8 cellular contexts compared by ENCODE assay signal in the genomic region with DNA sequence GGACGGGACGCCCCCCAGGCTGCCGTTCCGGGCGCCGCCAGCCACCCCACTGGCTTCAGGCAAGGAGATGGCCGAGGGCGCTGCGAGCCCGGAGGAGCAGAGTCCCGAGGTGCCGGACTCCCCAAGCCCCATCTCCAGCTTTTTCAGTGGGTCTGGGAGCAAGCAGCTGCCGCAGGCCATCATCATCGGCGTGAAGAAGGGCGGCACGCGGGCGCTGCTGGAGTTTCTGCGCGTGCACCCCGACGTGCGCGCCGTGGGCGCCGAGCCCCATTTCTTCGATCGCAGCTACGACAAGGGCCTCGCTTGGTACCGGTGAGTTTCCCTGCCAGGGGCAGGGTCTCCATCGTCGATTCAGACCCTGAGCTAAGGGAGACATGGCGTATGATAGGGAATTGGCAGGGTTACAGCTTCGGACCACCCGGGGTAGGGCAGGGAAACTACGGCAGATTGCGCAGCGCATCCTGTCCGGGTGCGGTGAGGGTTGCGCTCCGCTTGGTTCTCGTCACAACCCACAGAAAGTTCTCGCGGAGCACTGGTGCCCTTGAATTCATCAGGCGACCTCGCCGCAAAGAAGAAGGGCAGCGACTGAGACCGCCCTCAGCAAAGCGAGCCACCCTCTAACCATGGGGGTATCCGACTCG. TPM values are rescaled to one million over a fixed set of nuclear protein-coding genes. Genes with fewer than 3 reads are reported as not detected.
DNase-seq lines count a peak whose midpoint lies in the region; ATAC-seq, FAIRE-seq and TF ChIP-seq lines count a peak whose summit lies in the region.

No MANE protein-coding gene starts in this region.

- in situ Hi-C loops in transverse colon (cut with MboI; ENCODE audit: low pct_ligation_motif_present in 1 of 4, low pct_unique_long_range_greater_than_20kb in 1 of 4, low sequenced_read_pairs in 3 of 4): loop anchor here in 3 of 4 donors (10.0 to 25.0 kb wide), 3 partner anchors 707 to 965 kb away; no protein-coding TSS in a partner anchor

- ATAC-seq in naive thymus-derived CD8-positive, alpha-beta T cell: peak; percentile 10
- ATAC-seq in HG02571 (IDR thresholded peaks at IDR 0.05; ENCODE audit: unreplicated experiment): no peak

- peak overlapping the region; percentile 88 to 99 (median 96) for H3K4me3 Mint-ChIP-seq in naive thymus-derived CD8-positive, alpha-beta T cell

- H3K27ac Mint-ChIP-seq in naive thymus-derived CD8-positive, alpha-beta T cell: peak overlapping the region; percentile 88 to 97 (median 95)

- no peak overlapping the region for H2BK120ac ChIP-seq in H1 (replicated peaks; ENCODE audit: low read depth, low read length)

- H3K23ac ChIP-seq in H1 (ENCODE audit: insufficient read length): no peak overlapping the region

- H2BK15ac ChIP-seq in H1 (ENCODE audit: low read length): no peak overlapping the region; the same call in 1 of the 2 replicates

- peaks cover 17 to 72% (median 61%) of the 10 kb centered on the region in 4 experiments for H3K27me3 ChIP-seq in H1 (replicated peaks in 1 of 4; ENCODE audit: control insufficient read depth in 3 of 4, extremely low read depth in 1 of 4, insufficient read depth in 3 of 4, low read length in 3 of 4)
- H3K27me3 ChIP-seq in transverse colon: peaks cover 95% of the 10 kb centered on the region

- H3K23me2 ChIP-seq in H1 (ENCODE audit: low read depth, low read length): peaks cover 41% of the 10 kb centered on the region

- peaks cover 9 to 16% of the 10 kb centered on the region in 2 experiments for H4K20me1 ChIP-seq in H1 (replicated peaks in 1 of 2; ENCODE audit: control insufficient read depth in 1 of 2, insufficient read depth in 2 of 2, low read length in 2 of 2)

- peak overlapping the region in 3 of 4 experiments; percentile 35 to 64 (median 39); a peak in 5 of 7 replicates for H3K9ac ChIP-seq in H1 (replicated peaks in 1 of 4; ENCODE audit: extremely low read depth in 1 of 4, low read depth in 3 of 4, low read length in 3 of 4)

- no peaks in the 10 kb centered on the region for H3K9me3 Mint-ChIP-seq in naive thymus-derived CD8-positive, alpha-beta T cell

- POLR2A ChIA-PET in H1 (lab: Charles Lee; ENCODE audit: partially characterized antibody): interaction anchor here (1.0 to 1.4 kb wide), 3 partner anchors 8 to 30 kb away, joined by 3 to 12 read pairs (median 3); no protein-coding TSS in a partner anchor
- POLR2A ChIA-PET in naive thymus-derived CD8-positive, alpha-beta T cell (lab: Charles Lee): interaction anchor here (0.6 to 5.5 kb wide), 27 partner anchors 14 to 1284 kb away, joined by 3 to 101 read pairs (median 5); a partner anchor contains a TSS

- TF ChIP-seq EP300 in H1 (IDR thresholded peaks at IDR 0.05; ENCODE audit: borderline replicate concordance in 1 of 2, low read depth in 2 of 2, low read length in 2 of 2) (no peak), transverse colon (IDR thresholded peaks at IDR 0.05; ENCODE audit: low read depth) (no peak)

- H2BK20ac ChIP-seq in H1 (ENCODE audit: low read length): no peak overlapping the region

- CTCF ChIA-PET in H1 (lab: Charles Lee; ENCODE audit: partially characterized antibody): interaction anchor here (0.5 to 2.2 kb wide), 19 partner anchors 8 to 707 kb away, joined by 3 to 11 read pairs (median 3); no protein-coding TSS in a partner anchor

- H3K4me1 Mint-ChIP-seq in naive thymus-derived CD8-positive, alpha-beta T cell: peaks cover 44 to 73% (median 67%) of the 10 kb centered on the region in 4 donors

- H4K5ac ChIP-seq in H1 (ENCODE audit: insufficient read length, low read depth, low read length): no peak overlapping the region

- H2BK12ac ChIP-seq in H1 (ENCODE audit: low read depth, low read length): peak overlapping the region; percentile 93

- no peak overlapping the region for H3K14ac ChIP-seq in H1 (ENCODE audit: insufficient read length)

- H3K9me3 ChIP-seq in H1 (ENCODE audit: insufficient read depth in 2 of 2, low read depth in 1 of 2, low read length in 1 of 2) (no peaks in the 10 kb centered on the region), transverse colon (no peaks in the 10 kb centered on the region)

- no peaks in the 10 kb centered on the region for H3K79me1 ChIP-seq in H1 (ENCODE audit: low read depth, low read length)

- no peak for TF ChIP-seq CTCF in H1 (IDR thresholded peaks at IDR 0.05; ENCODE audit: control extremely low read depth in 1 of 3, insufficient read depth in 1 of 3, low read depth in 1 of 3, low read length in 3 of 3)
- TF ChIP-seq CTCF in transverse colon (IDR thresholded peaks at IDR 0.05): no peak

- peaks cover 0 to 13% (median 0%) of the 10 kb centered on the region in 3 donors for H3K36me3 Mint-ChIP-seq in naive thymus-derived CD8-positive, alpha-beta T cell

- peak overlapping the region; percentile 49; the same call in 1 of the 2 replicates for H2BK5ac ChIP-seq in H1 (ENCODE audit: low read depth, low read length)

- intact Hi-C loops in transverse colon (cut with DNase I; ENCODE audit: low total_unique reads): loop anchor here (2.0 kb wide), 1 partner anchor 707 kb away; no protein-coding TSS in a partner anchor

- no peak overlapping the region for H2AFZ ChIP-seq in H1 (ENCODE audit: low read length)

- H3K27ac ChIP-seq in H1 (ENCODE audit: low read depth, low read length): no peak overlapping the region
- peak overlapping the region; percentile 76 to 79 (median 77) for H3K27ac ChIP-seq in transverse colon

- peaks cover 6 to 23% (median 19%) of the 10 kb centered on the region in 5 donors for H3K27me3 Mint-ChIP-seq in naive thymus-derived CD8-positive, alpha-beta T cell

- no peak for FAIRE-seq in H1 (lab: Jason Lieb, UNC)

- H3K4me1 ChIP-seq in H1 (replicated peaks in 1 of 4; ENCODE audit: control insufficient read depth in 3 of 4, insufficient read depth in 4 of 4, low read length in 3 of 4): peaks cover 4 to 44% (median 22%) of the 10 kb centered on the region in 4 experiments
- peaks cover 0 to 64% (median 40%) of the 10 kb centered on the region in 4 donors for H3K4me1 ChIP-seq in transverse colon

- H3K56ac ChIP-seq in H1 (replicated peaks; ENCODE audit: insufficient read length, low read depth, low read length): no peak overlapping the region

- DNase-seq in ELR (ENCODE audit: low read depth) (peak; percentile 73), HT1080 (ENCODE audit: low read depth) (peak; percentile 40), H1 (ENCODE audit: low read depth in 1 of 2, low spot score in 2 of 2) (peak in 1 of 2 experiments; percentile 63), transverse colon (peak; percentile 43), NCI-H2227 (lab: John Stamatoyannopoulos, UW; ENCODE audit: unreplicated experiment) (no peak)
- peak; percentile 48 to 52 for DNase-seq in activated CD4-positive, alpha-beta T cell treated with anti-CD3 and anti-CD28 coated beads, Interleukin-2, amount 50 U/mL, for 4 hours
- peak in 8 of 10 donors; percentile 39 to 72 (median 54) for DNase-seq in naive thymus-derived CD8-positive, alpha-beta T cell

- 2% methylated on average over 50 of the region's 56 CpGs; no CpG with 5 or more reads in 1 of the 2 experiments for WGBS in H1 (ENCODE audit: extremely low coverage in 1 of 2, insufficient coverage in 1 of 2, insufficient read length in 1 of 2, insufficient replicate concordance in 2 of 2, low coverage in 1 of 2, low lambda C conversion rate in 2 of 2, missing lambda C conversion rate in 1 of 2), 2 experiments
- WGBS in transverse colon (ENCODE audit: low coverage in 1 of 2), 2 donors: 1% methylated on average over 31 of the region's 56 CpGs; no CpG with 5 or more reads in 1 of the 2 donors

- H3K4ac ChIP-seq in H1 (replicated peaks; ENCODE audit: insufficient read length, low read depth, low read length): no peak overlapping the region

- peaks cover 0 to 52% of the 10 kb centered on the region in 2 experiments; a peak in 2 of 4 replicates for H3K79me2 ChIP-seq in H1 (ENCODE audit: control insufficient read depth in 1 of 2, insufficient read depth in 2 of 2, low read length in 2 of 2)

- peak overlapping the region; percentile 48 to 87 (median 75) for H3K4me3 ChIP-seq in H1 (ENCODE audit: extremely low read depth in 1 of 4, insufficient read depth in 2 of 4, low read depth in 3 of 4, low read length in 4 of 4)
- peak overlapping the region; percentile 26 to 62 (median 45) for H3K4me3 ChIP-seq in transverse colon

- H4K91ac ChIP-seq in H1 (replicated peaks; ENCODE audit: insufficient read length, low read length): no peak overlapping the region

- no peak overlapping the region for H2AK5ac ChIP-seq in H1 (ENCODE audit: low read depth, low read length)

- TF ChIP-seq RAD21 in H1 (IDR thresholded peaks at IDR 0.05 in 1 of 2, conservative IDR thresholded peaks at IDR 0.05 in 1 of 2; ENCODE audit: low read depth in 2 of 2, low read length in 2 of 2): no peak

- H3K4me2 ChIP-seq in H1 (ENCODE audit: insufficient read depth in 1 of 2, low read depth in 2 of 2, low read length in 2 of 2): peak overlapping the region; percentile 85

- TF ChIP-seq POLR2A in H1 (IDR thresholded peaks at IDR 0.05; ENCODE audit: control extremely low read depth in 1 of 2, low read depth in 2 of 2, low read length in 2 of 2) (no peak), transverse colon (IDR thresholded peaks at IDR 0.05) (no peak)

- H3K18ac ChIP-seq in H1 (ENCODE audit: extremely low read depth, low read length): peak overlapping the region; percentile 75

- H4K8ac ChIP-seq in H1 (ENCODE audit: extremely low read depth, insufficient read depth, low read length): no peak overlapping the region; the same call in none of the 2 replicates

- H3K36me3 ChIP-seq in H1 (ENCODE audit: control insufficient read depth in 2 of 4, insufficient read depth in 4 of 4, low read length in 3 of 4): no peaks in the 10 kb centered on the region; a peak in 1 of 8 replicates
- no peaks in the 10 kb centered on the region for H3K36me3 ChIP-seq in transverse colon

TF ChIP-seq in H1, 55 proteins besides CTCF, POLR2A, EP300 and RAD21 (continues in another document):
- TF ChIP-seq BACH1 (IDR thresholded peaks at IDR 0.05; ENCODE audit: low read length): no peak
- peak; percentile 39 for TF ChIP-seq ASH2L (IDR thresholded peaks at IDR 0.05; ENCODE audit: low read length)

RNA-seq across cellular contexts. Expression of a gene that starts 1.0 kb away (rescaled TPM):
- 5.7 and 6.4 TPM in 2 replicates for total RNA-seq in HT1080 (2014; rRNA removed; shearing (Covaris generic))
- 4.3 and 4.6 TPM in 2 replicates for polyA plus RNA-seq in HT1080 (2015; cell fraction: cytosol; rRNA removed)
- 4.6 and 5.3 TPM in 2 replicates for polyA plus RNA-seq in HT1080 (2015; cell fraction: nucleus; rRNA removed)
- 14.0 and 14.4 TPM in 2 replicates for total RNA-seq in H1 (2021; fragmentation: NEBNext Ultra II Directional; extraction: Animal tissue kit (Norgen Biotek cat#: 25700))
- polyA plus RNA-seq in H1 (2011; rRNA removed): 4.7 and 6.1 TPM in 2 replicates
- 5.6 TPM for polyA plus RNA-seq in H1 (2011; cell fraction: cytosol; rRNA removed)
- polyA plus RNA-seq in H1 (2011; cell fraction: nucleus; rRNA removed): 7.2 TPM
- polyA plus RNA-seq in H1 (2012, experiment 1 of 2): 6.1 to 7.0 TPM (median 6.9 TPM) in 4 replicates
- polyA plus RNA-seq in H1 (2012, experiment 2 of 2): 2.1 TPM
- polyA plus RNA-seq in H1 (2013, experiment 1 of 2): 6.1 TPM
- 6.8 TPM for polyA plus RNA-seq in H1 (2013, experiment 2 of 2)
- polyA minus RNA-seq in H1 (2011; rRNA and poly(A)+ RNA removed): 11.3 and 12.4 TPM in 2 replicates
- 14.5 TPM for polyA minus RNA-seq in H1 (2011; cell fraction: cytosol; rRNA and poly(A)+ RNA removed)
- polyA minus RNA-seq in H1 (2011; cell fraction: nucleus; rRNA and poly(A)+ RNA removed): 23.0 TPM
- 10 to 100 TPM; 37.5 to 37.6 TPM for total RNA-seq in naive thymus-derived CD8-positive, alpha-beta T cell
- polyA plus RNA-seq in naive thymus-derived CD8-positive, alpha-beta T cell: 10 to 100 TPM in 2 of 3 donors, 1 to 10 TPM in 1; 9.2 to 12.7 (median 11.8) TPM
- 1 to 10 TPM in 2 of 4 donors, under 1 TPM in 1, not detected in 1; 0.40 to 2.5 (median 1.2) TPM for total RNA-seq in transverse colon
